27 cellular contexts compared by ENCODE assay signal in genomic region chr3:151724846-151725562, GRCh38. TPM values are rescaled to one million over a fixed set of nuclear protein-coding genes. Genes with fewer than 3 reads are reported as not detected.
DNase-seq lines count a peak whose midpoint lies in the region; ATAC-seq and TF ChIP-seq lines count a peak whose summit lies in the region.
"Had no signal": no experiment of that assay in that cellular context is flagged by ENCODE, and none has a peak within 500 bp of the region (broad histone marks: within the 10 kb centered on the region; RNA-seq: fewer than 3 reads in every experiment).

No MANE protein-coding gene starts in this region.

- H3K79me2 ChIP-seq in mammary epithelial cell (ENCODE audit: insufficient read depth, low read length): no peaks in the 10 kb centered on the region

- no peak for TF ChIP-seq CTCF in mammary epithelial cell (conservative IDR thresholded peaks at IDR 0.05 in 1 of 2, IDR thresholded peaks at IDR 0.05 in 1 of 2; ENCODE audit: extremely low read depth in 1 of 2, insufficient read depth in 1 of 2, low read depth in 1 of 2, low read length in 2 of 2)
- TF ChIP-seq CTCF in MCF 10A (IDR thresholded peaks at IDR 0.05; ENCODE audit: unreplicated experiment): no peak
- no peak for TF ChIP-seq CTCF in foreskin keratinocyte (conservative IDR thresholded peaks at IDR 0.05)
- no peak for TF ChIP-seq CTCF in GM20000 (IDR thresholded peaks at IDR 0.05; ENCODE audit: extremely low read depth, missing control alignments)

- no peak overlapping the region for H3K4me3 Mint-ChIP-seq in MCF 10A (ENCODE audit: unreplicated experiment)
- H3K4me3 Mint-ChIP-seq: activated T-cell treated with anti-CD3 and anti-CD28 coated beads, Interleukin-2, amount 50 U/mL, for 24 hours; neural progenitor cell had no signal

- no peak overlapping the region for H2AFZ ChIP-seq in mammary epithelial cell (ENCODE audit: low read depth, low read length)
- H2AFZ ChIP-seq: neural progenitor cell had no signal

- in situ Hi-C loops in mammary epithelial cell (cut with MboI; ENCODE audit: low sequenced_read_pairs in 2 of 2): no loop called here

- H3K4me1 ChIP-seq in mammary epithelial cell (ENCODE audit: insufficient read depth, low read length) (no peaks in the 10 kb centered on the region), foreskin keratinocyte (no peaks in the 10 kb centered on the region)
- H3K4me1 ChIP-seq: A549, esophagus squamous epithelium, transverse colon had no signal

- ATAC-seq in foreskin keratinocyte: peak; percentile 43
- ATAC-seq: A549, SK-N-SH treated with all-trans-retinoic acid at 6 μM for 48 hours had no signal

- CTCF ChIA-PET in mammary epithelial cell (lab: Charles Lee; ENCODE audit: low non-redundant PET) (no interaction called here), MCF 10A (lab: Yijun Ruan, JAX) (no interaction called here)

- no peaks in the 10 kb centered on the region for H3K27me3 ChIP-seq in mammary epithelial cell (ENCODE audit: insufficient read depth, low read length)
- no peaks in the 10 kb centered on the region for H3K27me3 ChIP-seq in foreskin keratinocyte
- H3K27me3 ChIP-seq: esophagus squamous epithelium, neural progenitor cell, transverse colon had no signal

- DNase-seq in mammary epithelial cell (peak; percentile 33), MCF 10A (ENCODE audit: unreplicated experiment) (no peak), T1000 (lab: John Stamatoyannopoulos, UW) (peak; percentile 17), foreskin keratinocyte (no peak), NCI-H446 treated with DMSO at 0.1 percent for 48 hours (lab: John Stamatoyannopoulos, UW) (no peak), NCI-H1417 treated with DMSO at 0.1 percent for 48 hours (lab: John Stamatoyannopoulos, UW) (no peak), GM20000 (ENCODE audit: low spot score) (no peak)
- DNase-seq in stimulated activated naive CD4-positive, alpha-beta T cell treated with Interleukin-2 at 50 U/mL for 16 hours (lab: John Stamatoyannopoulos, UW): no peak
- DNase-seq: activated CD4-positive, alpha-beta T cell treated with anti-CD3 and anti-CD28 coated beads for 48 hours; activated T-cell treated with anti-CD3 and anti-CD28 coated beads, Interleukin-2, amount 50 U/mL, for 24 hours; esophagus squamous epithelium; Kasumi-1; NCI-H1048; NCI-H187; NCI-H2227 treated with DMSO at 0.1 percent for 48 hours; NCI-H82; transverse colon had no signal

- WGBS in mammary epithelial cell (ENCODE audit: low coverage, missing lambda C conversion rate): 77% methylated on average over 4 of the region's 4 CpGs

- no peak overlapping the region for H3K27ac Mint-ChIP-seq in MCF 10A (ENCODE audit: low read depth, unreplicated experiment)
- H3K27ac Mint-ChIP-seq: activated T-cell treated with anti-CD3 and anti-CD28 coated beads, Interleukin-2, amount 50 U/mL, for 24 hours; neural progenitor cell had no signal

- POLR2A ChIA-PET in MCF 10A (lab: Yijun Ruan, JAX): no interaction called here

- H3K4me3 ChIP-seq in mammary epithelial cell (replicated peaks in 1 of 3; ENCODE audit: insufficient read depth in 1 of 3, low read depth in 2 of 3, low read length in 3 of 3): no peak overlapping the region
- H3K4me3 ChIP-seq: A549, coronary artery, esophagus squamous epithelium, neural progenitor cell, transverse colon had no signal

- no peaks in the 10 kb centered on the region for H4K20me1 ChIP-seq in mammary epithelial cell (ENCODE audit: insufficient read depth, low read length)

- H3K36me3 Mint-ChIP-seq in MCF 10A (ENCODE audit: insufficient read depth, unreplicated experiment): no peaks in the 10 kb centered on the region
- H3K36me3 Mint-ChIP-seq: neural progenitor cell had no signal

- no peaks in the 10 kb centered on the region for H3K36me3 ChIP-seq in mammary epithelial cell (ENCODE audit: insufficient read depth, low read length)
- H3K36me3 ChIP-seq: esophagus squamous epithelium, neural progenitor cell, transverse colon had no signal

- H3K9me3 ChIP-seq in mammary epithelial cell (replicated peaks; ENCODE audit: insufficient read depth, low read length): no peaks in the 10 kb centered on the region
- H3K9me3 ChIP-seq: A549, esophagus squamous epithelium, transverse colon had no signal

- BruUV-seq in mammary epithelial cell (replicated peaks; lab: Mats Ljungman, UMichigan): no TSS peak
- no TSS peak for BruUV-seq in MCF 10A (replicated peaks; lab: Mats Ljungman, UMichigan)

- H3K9ac ChIP-seq in mammary epithelial cell (ENCODE audit: insufficient read depth, low read length): no peak overlapping the region
- H3K9ac ChIP-seq: neural progenitor cell had no signal

- intact Hi-C loops in mammary epithelial cell (cut with micrococcal nuclease) (no loop called here), MCF 10A (cut with micrococcal nuclease) (no loop called here)

- no peaks in the 10 kb centered on the region for H3K27me3 Mint-ChIP-seq in MCF 10A (ENCODE audit: insufficient read depth, unreplicated experiment)

- H3K4me1 Mint-ChIP-seq in MCF 10A (ENCODE audit: insufficient read depth, unreplicated experiment): no peaks in the 10 kb centered on the region

- H3K9me3 Mint-ChIP-seq in MCF 10A (ENCODE audit: unreplicated experiment): peaks cover 11% of the 10 kb centered on the region
- H3K9me3 Mint-ChIP-seq: activated T-cell treated with anti-CD3 and anti-CD28 coated beads, Interleukin-2, amount 50 U/mL, for 24 hours had no signal

- dilution Hi-C loops in mammary epithelial cell (cut with HindIII; ENCODE audit: low sequenced_read_pairs): no loop called here

- H3K27ac ChIP-seq in mammary epithelial cell (ENCODE audit: insufficient read depth, low read depth, low read length) (no peak overlapping the region), foreskin keratinocyte (no peak overlapping the region)
- H3K27ac ChIP-seq: A549, coronary artery, esophagus squamous epithelium, neural progenitor cell, transverse colon had no signal

- H3K4me2 ChIP-seq in mammary epithelial cell (ENCODE audit: insufficient read depth, low read depth, low read length): no peak overlapping the region
- H3K4me2 ChIP-seq: A549, neural progenitor cell had no signal

RNA-seq across cellular contexts. Expression of gene AADACL2, which starts 8.7 kb away (rescaled TPM):
- total RNA-seq in mammary epithelial cell: under 1 TPM in 1 of 2 donors, not detected in 1; under 0.01 TPM
- not detected for polyA plus RNA-seq in mammary epithelial cell
- polyA minus RNA-seq in mammary epithelial cell: not detected
- not detected in 2 replicates for total RNA-seq in MCF 10A (2022)
- total RNA-seq in foreskin keratinocyte: not detected in 2 replicates
- 0.04 TPM in 1 of 2 replicates, not detected in the other for polyA plus RNA-seq in foreskin keratinocyte
- total RNA-seq: activated CD8-positive, alpha-beta memory T cell treated with anti-CD3 and anti-CD28 coated beads for 36 hours; glomerular endothelial cell; kidney epithelial cell; lung microvascular endothelial cell; T-helper 2 cell treated with Interferon-gamma antibody and Interleukin-4, amounts not matched to agents 100 ng/mL and 5 ng/mL, for 36 hours; transverse colon had no signal
- polyA plus RNA-seq: A549, BJ had no signal

Comparison
In these comparisons a context has a peak if more than half of its experiments do, and no peak if none do; other contexts are left out.
1. DNase-seq: peak in mammary epithelial cell (single experiment) and T1000 (single experiment); none in MCF 10A (single experiment), foreskin keratinocyte (0 of 2), NCI-H446 treated with DMSO at 0.1 percent for 48 hours (single experiment), NCI-H1417 treated with DMSO at 0.1 percent for 48 hours (single experiment), GM20000 (single experiment) and stimulated activated naive CD4-positive, alpha-beta T cell treated with Interleukin-2 at 50 U/mL for 16 hours (single experiment).